In the genomic region with DNA sequence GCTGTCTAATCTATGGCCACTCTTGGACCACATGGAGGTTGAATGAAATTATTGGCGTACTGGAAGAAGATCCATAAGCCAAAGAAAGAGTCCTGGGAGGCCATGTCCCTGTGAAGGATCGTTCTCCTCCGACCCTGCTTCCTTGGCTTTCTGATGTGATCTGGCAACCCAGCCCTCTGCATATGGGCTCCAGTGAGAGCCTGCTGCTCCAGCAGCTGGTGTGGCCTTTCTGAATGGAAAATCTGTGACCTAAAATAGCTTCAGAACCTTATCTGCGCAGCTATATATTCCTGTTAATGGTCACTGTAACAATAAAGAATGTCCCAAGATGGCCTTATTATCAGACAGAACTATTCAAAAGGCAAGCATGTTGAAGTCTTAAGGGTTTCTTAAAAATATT, we compare ENCODE assay signal across 1 cellular context.
TF ChIP-seq lines count a peak whose summit lies in the region.

No MANE protein-coding gene starts in this region.

TF ChIP-seq in WTC11, 78 proteins besides CTCF, POLR2A, EP300 and RAD21 (continued from another document):
- TF ChIP-seq, protein P1, sequence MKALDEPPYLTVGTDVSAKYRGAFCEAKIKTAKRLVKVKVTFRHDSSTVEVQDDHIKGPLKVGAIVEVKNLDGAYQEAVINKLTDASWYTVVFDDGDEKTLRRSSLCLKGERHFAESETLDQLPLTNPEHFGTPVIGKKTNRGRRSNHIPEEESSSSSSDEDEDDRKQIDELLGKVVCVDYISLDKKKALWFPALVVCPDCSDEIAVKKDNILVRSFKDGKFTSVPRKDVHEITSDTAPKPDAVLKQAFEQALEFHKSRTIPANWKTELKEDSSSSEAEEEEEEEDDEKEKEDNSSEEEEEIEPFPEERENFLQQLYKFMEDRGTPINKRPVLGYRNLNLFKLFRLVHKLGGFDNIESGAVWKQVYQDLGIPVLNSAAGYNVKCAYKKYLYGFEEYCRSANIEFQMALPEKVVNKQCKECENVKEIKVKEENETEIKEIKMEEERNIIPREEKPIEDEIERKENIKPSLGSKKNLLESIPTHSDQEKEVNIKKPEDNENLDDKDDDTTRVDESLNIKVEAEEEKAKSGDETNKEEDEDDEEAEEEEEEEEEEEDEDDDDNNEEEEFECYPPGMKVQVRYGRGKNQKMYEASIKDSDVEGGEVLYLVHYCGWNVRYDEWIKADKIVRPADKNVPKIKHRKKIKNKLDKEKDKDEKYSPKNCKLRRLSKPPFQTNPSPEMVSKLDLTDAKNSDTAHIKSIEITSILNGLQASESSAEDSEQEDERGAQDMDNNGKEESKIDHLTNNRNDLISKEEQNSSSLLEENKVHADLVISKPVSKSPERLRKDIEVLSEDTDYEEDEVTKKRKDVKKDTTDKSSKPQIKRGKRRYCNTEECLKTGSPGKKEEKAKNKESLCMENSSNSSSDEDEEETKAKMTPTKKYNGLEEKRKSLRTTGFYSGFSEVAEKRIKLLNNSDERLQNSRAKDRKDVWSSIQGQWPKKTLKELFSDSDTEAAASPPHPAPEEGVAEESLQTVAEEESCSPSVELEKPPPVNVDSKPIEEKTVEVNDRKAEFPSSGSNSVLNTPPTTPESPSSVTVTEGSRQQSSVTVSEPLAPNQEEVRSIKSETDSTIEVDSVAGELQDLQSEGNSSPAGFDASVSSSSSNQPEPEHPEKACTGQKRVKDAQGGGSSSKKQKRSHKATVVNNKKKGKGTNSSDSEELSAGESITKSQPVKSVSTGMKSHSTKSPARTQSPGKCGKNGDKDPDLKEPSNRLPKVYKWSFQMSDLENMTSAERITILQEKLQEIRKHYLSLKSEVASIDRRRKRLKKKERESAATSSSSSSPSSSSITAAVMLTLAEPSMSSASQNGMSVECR (CRISPR knock-in tag; IDR thresholded peaks at IDR 0.05; ENCODE audit: borderline replicate concordance) = no peak
- TF ChIP-seq ELF4 (CRISPR knock-in tag; IDR thresholded peaks at IDR 0.05; ENCODE audit: low read depth) (no peak), ZNF317 (CRISPR knock-in tag; IDR thresholded peaks at IDR 0.05; ENCODE audit: borderline replicate concordance, low read depth) (no peak), EMX1 (CRISPR knock-in tag; IDR thresholded peaks at IDR 0.05) (no peak), NR1H2 (CRISPR knock-in tag; IDR thresholded peaks at IDR 0.05) (no peak), CDX4 (CRISPR knock-in tag; IDR thresholded peaks at IDR 0.05; ENCODE audit: borderline replicate concordance) (no peak), ZBTB21 (CRISPR knock-in tag; IDR thresholded peaks at IDR 0.05; ENCODE audit: borderline replicate concordance) (no peak), ZNF138 (CRISPR knock-in tag; conservative IDR thresholded peaks at IDR 0.05) (no peak)
- TF ChIP-seq, protein P2, sequence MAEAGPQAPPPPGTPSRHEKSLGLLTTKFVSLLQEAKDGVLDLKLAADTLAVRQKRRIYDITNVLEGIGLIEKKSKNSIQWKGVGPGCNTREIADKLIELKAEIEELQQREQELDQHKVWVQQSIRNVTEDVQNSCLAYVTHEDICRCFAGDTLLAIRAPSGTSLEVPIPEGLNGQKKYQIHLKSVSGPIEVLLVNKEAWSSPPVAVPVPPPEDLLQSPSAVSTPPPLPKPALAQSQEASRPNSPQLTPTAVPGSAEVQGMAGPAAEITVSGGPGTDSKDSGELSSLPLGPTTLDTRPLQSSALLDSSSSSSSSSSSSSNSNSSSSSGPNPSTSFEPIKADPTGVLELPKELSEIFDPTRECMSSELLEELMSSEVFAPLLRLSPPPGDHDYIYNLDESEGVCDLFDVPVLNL (CRISPR knock-in tag; IDR thresholded peaks at IDR 0.05; ENCODE audit: borderline replicate concordance, low read depth) = no peak
